ENCODE assay signal across 25 cellular contexts in the genomic region with DNA sequence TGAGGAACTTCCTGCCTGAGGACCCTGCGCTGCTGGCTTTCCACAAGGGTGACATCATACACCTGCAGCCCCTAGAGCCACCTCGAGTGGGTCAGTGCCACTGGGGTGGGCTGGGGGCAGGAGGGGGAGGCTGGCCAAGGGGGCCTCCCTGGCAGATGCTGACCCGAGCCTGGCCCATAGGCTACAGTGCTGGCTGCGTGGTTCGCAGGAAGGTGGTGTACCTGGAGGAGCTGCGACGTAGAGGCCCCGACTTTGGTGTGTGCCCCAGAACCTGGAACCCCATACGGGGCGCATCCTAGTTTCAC.
"Had no signal": no experiment of that assay in that cellular context is flagged by ENCODE, and none has a peak within 500 bp of the region (broad histone marks: within the 10 kb centered on the region; RNA-seq: fewer than 3 reads in every experiment).

No MANE protein-coding gene starts in this region.

- H3K27me3 ChIP-seq: breast epithelium, heart right ventricle, ovary, thyroid gland, upper lobe of right lung had no signal

- H3K4me3 Mint-ChIP-seq: activated CD4-positive, alpha-beta T cell treated with anti-CD3 and anti-CD28 coated beads, Interleukin-2, amount 10 ng/mL, durations not matched to agents 7 days and 5 days; activated CD8-positive, alpha-beta T cell treated with anti-CD3 and anti-CD28 coated beads, Interleukin-2, amount 10 ng/mL, durations not matched to agents 7 days and 5 days; activated naive CD8-positive, alpha-beta T cell treated with anti-CD3 and anti-CD28 coated beads for 36 hours; activated T-cell treated with anti-CD3 and anti-CD28 coated beads, Interleukin-2, amount 50 U/mL, for 4 hours; T-helper 2 cell treated with Interferon-gamma antibody and Interleukin-4, amounts not matched to agents 5 μg/mL and 100 μg/mL, for 36 hours had no signal

- H3K4me1 ChIP-seq: prostate gland had no signal

- H3K9me3 Mint-ChIP-seq: activated CD4-positive, alpha-beta T cell treated with anti-CD3 and anti-CD28 coated beads, Interleukin-2, amount 10 ng/mL, durations not matched to agents 7 days and 5 days; activated naive CD8-positive, alpha-beta T cell treated with anti-CD3 and anti-CD28 coated beads for 36 hours; activated T-cell treated with anti-CD3 and anti-CD28 coated beads, Interleukin-2, amount 50 U/mL, for 4 hours; activated T-helper 2 cell treated with anti-CD3 and anti-CD28 coated beads, Interferon-gamma antibody, Interleukin-2, Interleukin-4, amounts not matched to agents 10 μg/mL and 5 μg/mL and 100 μg/mL, durations not matched to agents 14 hours and 24 hours and 36 hours; central memory CD8-positive, alpha-beta T cell; natural killer cell; T-helper 2 cell treated with Interferon-gamma antibody and Interleukin-4, amounts not matched to agents 5 μg/mL and 100 μg/mL, for 36 hours had no signal

- H3K27ac Mint-ChIP-seq: activated CD4-positive, alpha-beta T cell treated with anti-CD3 and anti-CD28 coated beads, Interleukin-2, amount 10 ng/mL, durations not matched to agents 7 days and 5 days; activated naive CD8-positive, alpha-beta T cell treated with anti-CD3 and anti-CD28 coated beads for 36 hours; activated T-helper 2 cell treated with anti-CD3 and anti-CD28 coated beads, Interferon-gamma antibody, Interleukin-2, Interleukin-4, amounts not matched to agents 10 μg/mL and 5 μg/mL and 100 μg/mL, durations not matched to agents 14 hours and 24 hours and 36 hours; T-helper 2 cell treated with Interferon-gamma antibody and Interleukin-4, amounts not matched to agents 5 μg/mL and 100 μg/mL, for 36 hours had no signal

- H3K27me3 Mint-ChIP-seq: activated CD4-positive, alpha-beta T cell treated with anti-CD3 and anti-CD28 coated beads, Interleukin-2, amount 10 ng/mL, durations not matched to agents 7 days and 5 days; activated naive CD8-positive, alpha-beta T cell treated with anti-CD3 and anti-CD28 coated beads for 36 hours; central memory CD8-positive, alpha-beta T cell had no signal

- H3K36me3 ChIP-seq: breast epithelium, heart right ventricle, ovary, prostate gland, thyroid gland, upper lobe of right lung had no signal

- H3K9me3 ChIP-seq: breast epithelium, heart right ventricle, ovary, prostate gland, thyroid gland, upper lobe of right lung had no signal

- H3K36me3 Mint-ChIP-seq: activated naive CD8-positive, alpha-beta T cell treated with anti-CD3 and anti-CD28 coated beads for 36 hours; natural killer cell had no signal

- H3K4me3 ChIP-seq: breast epithelium, coronary artery, heart right ventricle, ovary, prostate gland, thyroid gland, upper lobe of right lung had no signal

- DNase-seq: activated CD4-positive, alpha-beta T cell treated with anti-CD3 and anti-CD28 coated beads, Interleukin-2, amount 10 ng/mL, durations not matched to agents 7 days and 5 days; activated CD4-positive, CD25-positive, alpha-beta regulatory T cell treated with anti-CD3 and anti-CD28 coated beads, Interleukin-2, amount 50 U/mL, for 72 hours; activated CD8-positive, alpha-beta T cell treated with anti-CD3 and anti-CD28 coated beads, Interleukin-2, amount 10 ng/mL, durations not matched to agents 7 days and 5 days; activated naive CD4-positive, alpha-beta T cell treated with Interleukin-2 at 50 U/mL for 16 hours; activated naive CD8-positive, alpha-beta T cell treated with anti-CD3 and anti-CD28 coated beads for 36 hours; activated T-cell treated with anti-CD3 and anti-CD28 coated beads, Interleukin-2, amount 50 U/mL, for 4 hours; heart right ventricle; islet precursor cell; left cardiac atrium; midbrain; natural killer cell; stimulated activated CD4-positive, alpha-beta T cell treated with anti-CD3 and anti-CD28 coated beads, Interleukin-2, amount 100 ng/mL, for 48 hours; stimulated activated CD8-positive, alpha-beta memory T cell treated with anti-CD3 and anti-CD28 coated beads, Interleukin-4, amount 100 ng/mL, for 48 hours; stimulated activated naive CD4-positive, alpha-beta T cell treated with Interleukin-2 at 50 U/mL for 16 hours; thyroid gland; upper lobe of right lung had no signal

- ATAC-seq: activated CD8-positive, alpha-beta T cell treated with anti-CD3 and anti-CD28 coated beads, Interleukin-2, amount 10 ng/mL, durations not matched to agents 7 days and 5 days; activated T-cell treated with anti-CD3 and anti-CD28 coated beads, Interleukin-2, amount 50 U/mL, for 4 hours; heart right ventricle; left cardiac atrium; natural killer cell; upper lobe of right lung had no signal

- H3K27ac ChIP-seq: epithelial cell of prostate, prostate gland, VCaP had no signal
